In the genomic region with DNA sequence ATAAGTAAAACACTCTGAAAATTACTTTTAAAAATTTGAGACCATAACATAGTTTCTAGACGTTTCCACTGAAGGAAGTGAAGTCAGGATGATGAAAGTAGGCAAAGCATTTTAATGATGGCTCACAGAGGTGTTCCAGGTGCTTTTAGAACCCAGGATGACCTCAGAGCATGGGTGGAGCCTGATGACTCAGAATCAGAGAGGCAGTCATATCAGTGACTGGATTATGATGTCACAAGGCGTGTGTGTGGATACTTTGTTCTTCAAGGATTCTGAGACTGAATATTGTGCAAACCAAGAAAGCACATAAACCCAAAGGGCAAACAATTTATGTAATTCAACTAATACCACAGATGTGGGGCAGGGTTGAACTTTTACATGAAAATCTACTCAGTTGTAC, we compare ENCODE assay signal across 1 cellular context.
TF ChIP-seq lines count a peak whose summit lies in the region.

No MANE protein-coding gene starts in this region.

TF ChIP-seq in A549, 52 proteins besides CTCF, POLR2A, EP300 and RAD21 (continued from another document):
- TF ChIP-seq, protein P1, sequence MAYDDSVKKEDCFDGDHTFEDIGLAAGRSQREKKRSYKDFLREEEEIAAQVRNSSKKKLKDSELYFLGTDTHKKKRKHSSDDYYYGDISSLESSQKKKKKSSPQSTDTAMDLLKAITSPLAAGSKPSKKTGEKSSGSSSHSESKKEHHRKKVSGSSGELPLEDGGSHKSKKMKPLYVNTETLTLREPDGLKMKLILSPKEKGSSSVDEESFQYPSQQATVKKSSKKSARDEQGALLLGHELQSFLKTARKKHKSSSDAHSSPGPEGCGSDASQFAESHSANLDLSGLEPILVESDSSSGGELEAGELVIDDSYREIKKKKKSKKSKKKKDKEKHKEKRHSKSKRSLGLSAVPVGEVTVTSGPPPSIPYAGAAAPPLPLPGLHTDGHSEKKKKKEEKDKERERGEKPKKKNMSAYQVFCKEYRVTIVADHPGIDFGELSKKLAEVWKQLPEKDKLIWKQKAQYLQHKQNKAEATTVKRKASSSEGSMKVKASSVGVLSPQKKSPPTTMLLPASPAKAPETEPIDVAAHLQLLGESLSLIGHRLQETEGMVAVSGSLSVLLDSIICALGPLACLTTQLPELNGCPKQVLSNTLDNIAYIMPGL (CRISPR knock-in tag; IDR thresholded peaks at IDR 0.05; ENCODE audit: borderline replicate concordance): no peak
- TF ChIP-seq EHF (CRISPR knock-in tag; IDR thresholded peaks at IDR 0.05) (no peak), POLR2AphosphoS2 (conservative IDR thresholded peaks at IDR 0.05; ENCODE audit: low read length) (no peak), GATA3 (IDR thresholded peaks at IDR 0.05; ENCODE audit: borderline replicate concordance) (no peak), ZSCAN20 (CRISPR knock-in tag; IDR thresholded peaks at IDR 0.05) (no peak), NR3C1 (IDR thresholded peaks at IDR 0.05) (no peak), JUN (IDR thresholded peaks at IDR 0.05) (peak in 1 of 2 experiments; percentile 30; a peak in 1 of 5 replicates), HOXB5 (CRISPR knock-in tag; IDR thresholded peaks at IDR 0.05) (no peak), PHF8 (IDR thresholded peaks at IDR 0.05; ENCODE audit: borderline replicate concordance, low read depth) (no peak), SREBF2 (IDR thresholded peaks at IDR 0.05) (no peak)
- TF ChIP-seq, protein P2, sequence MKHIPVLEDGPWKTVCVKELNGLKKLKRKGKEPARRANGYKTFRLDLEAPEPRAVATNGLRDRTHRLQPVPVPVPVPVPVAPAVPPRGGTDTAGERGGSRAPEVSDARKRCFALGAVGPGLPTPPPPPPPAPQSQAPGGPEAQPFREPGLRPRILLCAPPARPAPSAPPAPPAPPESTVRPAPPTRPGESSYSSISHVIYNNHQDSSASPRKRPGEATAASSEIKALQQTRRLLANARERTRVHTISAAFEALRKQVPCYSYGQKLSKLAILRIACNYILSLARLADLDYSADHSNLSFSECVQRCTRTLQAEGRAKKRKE (CRISPR knock-in tag; IDR thresholded peaks at IDR 0.05; ENCODE audit: low read depth): no peak
- TF ChIP-seq, protein P3, sequence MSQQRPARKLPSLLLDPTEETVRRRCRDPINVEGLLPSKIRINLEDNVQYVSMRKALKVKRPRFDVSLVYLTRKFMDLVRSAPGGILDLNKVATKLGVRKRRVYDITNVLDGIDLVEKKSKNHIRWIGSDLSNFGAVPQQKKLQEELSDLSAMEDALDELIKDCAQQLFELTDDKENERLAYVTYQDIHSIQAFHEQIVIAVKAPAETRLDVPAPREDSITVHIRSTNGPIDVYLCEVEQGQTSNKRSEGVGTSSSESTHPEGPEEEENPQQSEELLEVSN (IDR thresholded peaks at IDR 0.05; ENCODE audit: borderline replicate concordance, low read depth): no peak
- TF ChIP-seq, protein P4, sequence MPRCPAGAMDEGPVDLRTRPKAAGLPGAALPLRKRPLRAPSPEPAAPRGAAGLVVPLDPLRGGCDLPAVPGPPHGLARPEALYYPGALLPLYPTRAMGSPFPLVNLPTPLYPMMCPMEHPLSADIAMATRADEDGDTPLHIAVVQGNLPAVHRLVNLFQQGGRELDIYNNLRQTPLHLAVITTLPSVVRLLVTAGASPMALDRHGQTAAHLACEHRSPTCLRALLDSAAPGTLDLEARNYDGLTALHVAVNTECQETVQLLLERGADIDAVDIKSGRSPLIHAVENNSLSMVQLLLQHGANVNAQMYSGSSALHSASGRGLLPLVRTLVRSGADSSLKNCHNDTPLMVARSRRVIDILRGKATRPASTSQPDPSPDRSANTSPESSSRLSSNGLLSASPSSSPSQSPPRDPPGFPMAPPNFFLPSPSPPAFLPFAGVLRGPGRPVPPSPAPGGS (IDR thresholded peaks at IDR 0.05): no peak
- TF ChIP-seq, protein P5, sequence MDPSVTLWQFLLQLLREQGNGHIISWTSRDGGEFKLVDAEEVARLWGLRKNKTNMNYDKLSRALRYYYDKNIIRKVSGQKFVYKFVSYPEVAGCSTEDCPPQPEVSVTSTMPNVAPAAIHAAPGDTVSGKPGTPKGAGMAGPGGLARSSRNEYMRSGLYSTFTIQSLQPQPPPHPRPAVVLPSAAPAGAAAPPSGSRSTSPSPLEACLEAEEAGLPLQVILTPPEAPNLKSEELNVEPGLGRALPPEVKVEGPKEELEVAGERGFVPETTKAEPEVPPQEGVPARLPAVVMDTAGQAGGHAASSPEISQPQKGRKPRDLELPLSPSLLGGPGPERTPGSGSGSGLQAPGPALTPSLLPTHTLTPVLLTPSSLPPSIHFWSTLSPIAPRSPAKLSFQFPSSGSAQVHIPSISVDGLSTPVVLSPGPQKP (IDR thresholded peaks at IDR 0.05; ENCODE audit: low read depth, low read length): no peak
